1 cellular context compared by ENCODE assay signal in the genomic region with DNA sequence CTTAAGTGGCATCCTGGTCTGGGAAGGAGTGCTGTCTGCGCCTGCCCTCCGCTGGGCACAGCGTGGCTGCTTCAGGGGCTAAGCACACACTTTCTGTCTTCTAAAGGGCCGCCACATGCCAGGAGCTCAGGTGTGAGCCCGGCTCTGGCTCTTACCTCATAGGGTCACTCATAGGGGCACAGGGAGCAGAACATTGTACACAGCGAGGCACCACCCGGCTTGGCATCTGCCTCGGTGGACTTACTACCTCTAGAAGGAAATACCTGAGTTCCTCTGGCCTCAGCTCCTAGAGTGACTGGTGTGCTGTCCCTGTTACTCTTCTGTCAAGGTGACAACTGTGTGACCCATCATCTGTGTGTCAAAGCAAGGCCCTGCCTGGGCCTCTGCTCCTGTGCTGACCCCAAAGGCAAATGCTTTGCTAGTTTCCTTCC.
A peak's percentile ranks its signal among the peaks of the same experiment; 100 is the strongest.
TF ChIP-seq lines count a peak whose summit lies in the region.

No MANE protein-coding gene starts in this region.

TF ChIP-seq in GM12878, 131 proteins besides CTCF, POLR2A, EP300 and RAD21:
- TF ChIP-seq POLR2AphosphoS2 (IDR thresholded peaks at IDR 0.05; ENCODE audit: low read depth, low read length), result 0 out of 2 replicates have a peak, but pooled peaks have one; percentile 14
- TF ChIP-seq, protein P1, sequence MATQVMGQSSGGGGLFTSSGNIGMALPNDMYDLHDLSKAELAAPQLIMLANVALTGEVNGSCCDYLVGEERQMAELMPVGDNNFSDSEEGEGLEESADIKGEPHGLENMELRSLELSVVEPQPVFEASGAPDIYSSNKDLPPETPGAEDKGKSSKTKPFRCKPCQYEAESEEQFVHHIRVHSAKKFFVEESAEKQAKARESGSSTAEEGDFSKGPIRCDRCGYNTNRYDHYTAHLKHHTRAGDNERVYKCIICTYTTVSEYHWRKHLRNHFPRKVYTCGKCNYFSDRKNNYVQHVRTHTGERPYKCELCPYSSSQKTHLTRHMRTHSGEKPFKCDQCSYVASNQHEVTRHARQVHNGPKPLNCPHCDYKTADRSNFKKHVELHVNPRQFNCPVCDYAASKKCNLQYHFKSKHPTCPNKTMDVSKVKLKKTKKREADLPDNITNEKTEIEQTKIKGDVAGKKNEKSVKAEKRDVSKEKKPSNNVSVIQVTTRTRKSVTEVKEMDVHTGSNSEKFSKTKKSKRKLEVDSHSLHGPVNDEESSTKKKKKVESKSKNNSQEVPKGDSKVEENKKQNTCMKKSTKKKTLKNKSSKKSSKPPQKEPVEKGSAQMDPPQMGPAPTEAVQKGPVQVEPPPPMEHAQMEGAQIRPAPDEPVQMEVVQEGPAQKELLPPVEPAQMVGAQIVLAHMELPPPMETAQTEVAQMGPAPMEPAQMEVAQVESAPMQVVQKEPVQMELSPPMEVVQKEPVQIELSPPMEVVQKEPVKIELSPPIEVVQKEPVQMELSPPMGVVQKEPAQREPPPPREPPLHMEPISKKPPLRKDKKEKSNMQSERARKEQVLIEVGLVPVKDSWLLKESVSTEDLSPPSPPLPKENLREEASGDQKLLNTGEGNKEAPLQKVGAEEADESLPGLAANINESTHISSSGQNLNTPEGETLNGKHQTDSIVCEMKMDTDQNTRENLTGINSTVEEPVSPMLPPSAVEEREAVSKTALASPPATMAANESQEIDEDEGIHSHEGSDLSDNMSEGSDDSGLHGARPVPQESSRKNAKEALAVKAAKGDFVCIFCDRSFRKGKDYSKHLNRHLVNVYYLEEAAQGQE (IDR thresholded peaks at IDR 0.05; ENCODE audit: low read depth, low read length), result no peak
TF ChIP-seq in GM12878: peak in this region for 1.
